ENCODE assay signal across 24 cellular contexts in the genomic region with DNA sequence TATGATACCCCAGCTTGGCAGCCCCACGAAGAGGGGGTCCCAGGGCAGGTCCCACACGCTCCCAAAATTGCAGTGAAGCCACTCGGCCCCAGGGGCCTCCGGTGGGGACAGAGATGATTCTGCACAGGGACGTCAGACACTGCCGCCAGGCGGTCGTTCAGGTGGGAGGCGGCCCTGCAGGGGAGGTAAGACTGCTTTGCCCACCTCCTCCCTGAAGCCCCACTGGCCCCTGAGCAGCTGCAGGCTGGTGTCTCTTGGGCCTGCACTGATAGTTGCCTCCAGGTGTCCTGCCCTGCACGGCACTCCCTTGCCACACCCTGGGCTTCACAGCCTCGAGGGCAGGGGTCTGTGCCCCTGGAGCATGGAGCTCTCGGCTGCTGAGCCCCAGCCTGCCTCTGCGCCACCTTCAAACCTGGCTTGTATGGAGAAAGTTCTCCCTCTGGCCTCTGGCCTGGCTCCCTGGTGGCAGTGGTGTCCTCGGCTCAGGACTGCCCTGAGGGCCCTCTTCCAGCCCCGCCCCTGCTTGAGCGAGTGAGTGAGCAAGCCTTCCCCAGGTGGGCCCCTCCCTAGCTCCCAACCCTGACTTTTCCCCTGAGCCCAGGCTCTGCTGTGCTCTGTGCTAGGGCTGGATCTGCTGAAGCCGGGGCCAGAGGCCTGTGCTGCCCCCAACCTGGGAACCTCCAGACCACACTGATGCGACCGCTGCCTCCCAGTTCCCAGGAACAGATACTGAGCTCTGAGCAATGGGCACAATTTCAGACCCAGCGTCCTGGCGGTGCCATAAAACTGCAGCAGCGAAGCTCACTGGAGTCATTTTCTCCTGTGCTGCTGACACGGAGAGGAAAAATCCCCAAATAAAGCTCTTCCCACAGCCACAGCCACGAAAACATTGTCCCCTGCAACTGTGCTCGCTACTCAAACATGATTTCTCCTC. TPM values are rescaled to one million over a fixed set of nuclear protein-coding genes. Genes with fewer than 3 reads are reported as not detected.
"Had no signal": no experiment of that assay in that cellular context is flagged by ENCODE, and none has a peak within 500 bp of the region (broad histone marks: within the 10 kb centered on the region; RNA-seq: fewer than 3 reads in every experiment).

No MANE protein-coding gene starts in this region.

- H3K27me3 Mint-ChIP-seq: activated CD4-positive, alpha-beta T cell treated with anti-CD3 and anti-CD28 coated beads, Interleukin-2, amount 10 ng/mL, durations not matched to agents 24 days and 14 days; activated CD8-positive, alpha-beta memory T cell treated with anti-CD3 and anti-CD28 coated beads, Interleukin-2, amount 10 ng/mL, durations not matched to agents 7 days and 5 days; activated naive CD4-positive, alpha-beta T cell treated with anti-CD3 and anti-CD28 coated beads, Interleukin-2, amount 50 U/mL, for 24 hours had no signal

- H3K4me1 ChIP-seq: ascending aorta had no signal

- H3K9me3 Mint-ChIP-seq: activated B cell treated with CpG ODN at 0.5 μM for 24 hours; activated CD4-positive, alpha-beta T cell treated with anti-CD3 and anti-CD28 coated beads, Interleukin-2, amount 10 ng/mL, durations not matched to agents 24 days and 14 days; activated naive CD4-positive, alpha-beta T cell treated with anti-CD3 and anti-CD28 coated beads, Interleukin-2, amount 50 U/mL, for 24 hours; activated T-cell treated with anti-CD3 and anti-CD28 coated beads, Interleukin-2, amount 50 U/mL, for 24 hours; activated T-helper 1 cell treated with anti-CD3 and anti-CD28 coated beads, Interleukin-12 subunit alpha, Interleukin-12 subunit beta, Interleukin-2, Interleukin-4 antibody, amounts not matched to agents 30 ng/mL and 10 ng/mL and 1 ng/mL, durations not matched to agents 14 hours and 24 hours and 36 hours had no signal

- ATAC-seq: body of pancreas had no signal

- H3K36me3 ChIP-seq: ascending aorta had no signal

- DNase-seq: activated B cell treated with CpG ODN at 0.5 μM for 24 hours; activated CD4-positive, alpha-beta T cell treated with anti-CD3 and anti-CD28 coated beads for 1 hour; activated CD4-positive, alpha-beta T cell treated with anti-CD3 and anti-CD28 coated beads, Interleukin-2, amount 50 U/mL, for 48 hours; activated CD8-positive, alpha-beta memory T cell treated with anti-CD3 and anti-CD28 coated beads, Interleukin-2, amount 10 ng/mL, durations not matched to agents 7 days and 5 days; activated effector memory CD4-positive, alpha-beta T cell treated with Interleukin-2 at 50 U/mL for 16 hours; activated naive CD4-positive, alpha-beta T cell; activated T-cell treated with anti-CD3 and anti-CD28 coated beads, Interleukin-2, amount 50 U/mL, for 24 hours; body of pancreas; central memory CD4-positive, alpha-beta T cell; NCI-H1048; NCI-H146; NCI-H187 treated with DMSO at 0.1 percent for 48 hours; NCI-H2081 treated with DMSO at 0.1 percent for 48 hours; NCI-H446; NCI-H524; PC-9; SHP77 treated with DMSO at 0.1 percent for 48 hours; T-helper 2 cell; T1000 had no signal

- H3K4me2 ChIP-seq: PC-9 had no signal

- H3K4me1 Mint-ChIP-seq: activated B cell treated with CpG ODN at 0.5 μM for 24 hours; activated CD4-positive, alpha-beta T cell treated with anti-CD3 and anti-CD28 coated beads, Interleukin-2, amount 10 ng/mL, durations not matched to agents 24 days and 14 days; activated CD8-positive, alpha-beta memory T cell treated with anti-CD3 and anti-CD28 coated beads, Interleukin-2, amount 10 ng/mL, durations not matched to agents 7 days and 5 days; activated naive CD4-positive, alpha-beta T cell treated with anti-CD3 and anti-CD28 coated beads, Interleukin-2, amount 50 U/mL, for 24 hours had no signal

- H3K4me3 ChIP-seq: ascending aorta, body of pancreas, PC-9 had no signal

- H2AFZ ChIP-seq: PC-9 had no signal

- H3K9me3 ChIP-seq: ascending aorta, body of pancreas had no signal

- H3K27ac ChIP-seq: ascending aorta, body of pancreas, PC-9 had no signal

- H3K27ac Mint-ChIP-seq: activated B cell treated with CpG ODN at 0.5 μM for 24 hours; activated CD4-positive, alpha-beta T cell treated with anti-CD3 and anti-CD28 coated beads, Interleukin-2, amount 10 ng/mL, durations not matched to agents 24 days and 14 days; activated CD8-positive, alpha-beta memory T cell treated with anti-CD3 and anti-CD28 coated beads, Interleukin-2, amount 10 ng/mL, durations not matched to agents 7 days and 5 days; activated naive CD4-positive, alpha-beta T cell treated with anti-CD3 and anti-CD28 coated beads, Interleukin-2, amount 50 U/mL, for 24 hours; activated T-cell treated with anti-CD3 and anti-CD28 coated beads, Interleukin-2, amount 50 U/mL, for 24 hours; activated T-helper 1 cell treated with anti-CD3 and anti-CD28 coated beads, Interleukin-12 subunit alpha, Interleukin-12 subunit beta, Interleukin-2, Interleukin-4 antibody, amounts not matched to agents 30 ng/mL and 10 ng/mL and 1 ng/mL, durations not matched to agents 14 hours and 24 hours and 36 hours had no signal

- H3K4me3 Mint-ChIP-seq: activated B cell treated with CpG ODN at 0.5 μM for 24 hours; activated CD4-positive, alpha-beta T cell treated with anti-CD3 and anti-CD28 coated beads, Interleukin-2, amount 10 ng/mL, durations not matched to agents 24 days and 14 days; activated CD8-positive, alpha-beta memory T cell treated with anti-CD3 and anti-CD28 coated beads, Interleukin-2, amount 10 ng/mL, durations not matched to agents 7 days and 5 days; activated naive CD4-positive, alpha-beta T cell treated with anti-CD3 and anti-CD28 coated beads, Interleukin-2, amount 50 U/mL, for 24 hours; activated T-cell treated with anti-CD3 and anti-CD28 coated beads, Interleukin-2, amount 50 U/mL, for 24 hours; activated T-helper 1 cell treated with anti-CD3 and anti-CD28 coated beads, Interleukin-12 subunit alpha, Interleukin-12 subunit beta, Interleukin-2, Interleukin-4 antibody, amounts not matched to agents 30 ng/mL and 10 ng/mL and 1 ng/mL, durations not matched to agents 14 hours and 24 hours and 36 hours had no signal

- H3K36me3 Mint-ChIP-seq: activated CD8-positive, alpha-beta memory T cell treated with anti-CD3 and anti-CD28 coated beads, Interleukin-2, amount 10 ng/mL, durations not matched to agents 7 days and 5 days; activated naive CD4-positive, alpha-beta T cell treated with anti-CD3 and anti-CD28 coated beads, Interleukin-2, amount 50 U/mL, for 24 hours had no signal

- H3K27me3 ChIP-seq: ascending aorta had no signal

RNA-seq across cellular contexts. Expression of a gene that starts 16.1 kb away (rescaled TPM):
- total RNA-seq: activated B cell treated with CpG ODN at 0.5 μM for 24 hours; activated CD4-positive, alpha-beta T cell treated with anti-CD3 and anti-CD28 coated beads, Interleukin-2, amount 10 ng/mL, durations not matched to agents 24 days and 14 days; activated CD8-positive, alpha-beta memory T cell treated with anti-CD3 and anti-CD28 coated beads, Interleukin-2, amount 10 ng/mL, durations not matched to agents 7 days and 5 days; activated T-helper 1 cell treated with anti-CD3 and anti-CD28 coated beads, Interleukin-12 subunit alpha, Interleukin-12 subunit beta, Interleukin-2, Interleukin-4 antibody, amounts not matched to agents 30 ng/mL and 10 ng/mL and 1 ng/mL, durations not matched to agents 14 hours and 24 hours and 36 hours; M059J; PC-9 had no signal
